In the genomic region with DNA sequence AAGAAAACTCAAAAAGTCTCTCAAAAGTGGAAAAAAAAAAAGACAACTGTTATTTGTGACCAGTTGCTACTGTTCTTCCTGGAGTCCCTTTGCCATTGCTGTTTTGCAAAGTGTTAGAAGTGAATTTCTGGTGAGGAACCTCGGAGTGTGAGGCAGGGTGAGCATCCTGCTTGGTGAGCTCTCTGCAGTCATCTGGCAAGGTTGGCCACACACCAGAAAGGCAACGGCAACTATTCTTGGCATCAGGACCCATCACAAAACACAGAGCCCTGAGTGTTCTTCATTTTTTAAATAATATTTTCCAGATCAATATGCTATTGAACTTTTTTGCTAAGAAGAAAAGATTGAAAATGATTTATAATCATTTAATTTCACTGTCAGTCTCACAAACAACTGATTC, we compare ENCODE assay signal across 18 cellular contexts.
DNase-seq lines count a peak whose midpoint lies in the region; ATAC-seq, FAIRE-seq and TF ChIP-seq lines count a peak whose summit lies in the region.
"Had no signal": no experiment of that assay in that cellular context is flagged by ENCODE, and none has a peak within 500 bp of the region (broad histone marks: within the 10 kb centered on the region; RNA-seq: fewer than 3 reads in every experiment).

No MANE protein-coding gene starts in this region.

- peaks cover 8% of the 10 kb centered on the region for H3K27me3 Mint-ChIP-seq in HFFc6 (ENCODE audit: insufficient read depth)

- TF ChIP-seq CTCF in HFFc6 (IDR thresholded peaks at IDR 0.05), result no peak

- ATAC-seq in left cardiac atrium (no peak), sciatic nerve (peak; percentile 52), HG03442 (IDR thresholded peaks at IDR 0.05; ENCODE audit: unreplicated experiment) (no peak)
- ATAC-seq: GM23338, Panc1 had no signal

- no peak overlapping the region for H3K4me3 Mint-ChIP-seq in HFFc6
- H3K4me3 Mint-ChIP-seq: CD8-positive, alpha-beta memory T cell; GM23338 had no signal

- FAIRE-seq in frontal cortex (lab: Jason Lieb, UNC), result no peak
- FAIRE-seq: GM12892 had no signal

- H3K27ac Mint-ChIP-seq in HFFc6, result no peak overlapping the region
- H3K27ac Mint-ChIP-seq: CD8-positive, alpha-beta memory T cell; GM23338 had no signal

- H3K4me1 Mint-ChIP-seq in HFFc6 (ENCODE audit: low read depth), result peaks cover 9% of the 10 kb centered on the region
- H3K4me1 Mint-ChIP-seq: CD8-positive, alpha-beta memory T cell had no signal

- H3K9me3 Mint-ChIP-seq in HFFc6, result no peaks in the 10 kb centered on the region
- H3K9me3 Mint-ChIP-seq: CD8-positive, alpha-beta memory T cell; GM23338 had no signal

- H3K36me3 Mint-ChIP-seq in HFFc6 (ENCODE audit: low read depth), result no peaks in the 10 kb centered on the region
- H3K36me3 Mint-ChIP-seq: CD8-positive, alpha-beta memory T cell had no signal

- DNase-seq in EH (ENCODE audit: low read depth), result peak; percentile 18
- DNase-seq in NCI-H446 treated with DMSO at 0.1 percent for 48 hours (lab: John Stamatoyannopoulos, UW), result peak; percentile 15
- DNase-seq in left cardiac atrium, result peak; percentile 51
- no peak for DNase-seq in sciatic nerve (ENCODE audit: low spot score)
- no peak for DNase-seq in stimulated activated CD4-positive, alpha-beta T cell treated with anti-CD3 and anti-CD28 coated beads, Interleukin-1b, Interleukin-23, amount 100 ng/mL, for 48 hours
- no peak for DNase-seq in frontal cortex (ENCODE audit: low spot score in 2 of 2)
- DNase-seq in HFFc6, result no peak
- DNase-seq: CD8-positive, alpha-beta memory T cell; GF-D8; KG1; NCI-H1092; NCI-H2107; NCI-H2227 treated with DMSO at 0.1 percent for 48 hours; SHP77 had no signal

- intact Hi-C loops in left cardiac atrium (cut with DNase I), result no loop called here
- intact Hi-C loops in sciatic nerve (cut with DNase I), result no loop called here

Comparison
In these comparisons a context has a peak if more than half of its experiments do, and no peak if none do; other contexts are left out.
1. DNase-seq: peak in EH (single experiment), NCI-H446 treated with DMSO at 0.1 percent for 48 hours (single experiment) and left cardiac atrium (single experiment); none in sciatic nerve (single experiment), stimulated activated CD4-positive, alpha-beta T cell treated with anti-CD3 and anti-CD28 coated beads, Interleukin-1b, Interleukin-23, amount 100 ng/mL, for 48 hours (single experiment), frontal cortex (0 of 2) and HFFc6 (single experiment).